Comparison of ENCODE assay signal across 9 cellular contexts in the genomic region with DNA sequence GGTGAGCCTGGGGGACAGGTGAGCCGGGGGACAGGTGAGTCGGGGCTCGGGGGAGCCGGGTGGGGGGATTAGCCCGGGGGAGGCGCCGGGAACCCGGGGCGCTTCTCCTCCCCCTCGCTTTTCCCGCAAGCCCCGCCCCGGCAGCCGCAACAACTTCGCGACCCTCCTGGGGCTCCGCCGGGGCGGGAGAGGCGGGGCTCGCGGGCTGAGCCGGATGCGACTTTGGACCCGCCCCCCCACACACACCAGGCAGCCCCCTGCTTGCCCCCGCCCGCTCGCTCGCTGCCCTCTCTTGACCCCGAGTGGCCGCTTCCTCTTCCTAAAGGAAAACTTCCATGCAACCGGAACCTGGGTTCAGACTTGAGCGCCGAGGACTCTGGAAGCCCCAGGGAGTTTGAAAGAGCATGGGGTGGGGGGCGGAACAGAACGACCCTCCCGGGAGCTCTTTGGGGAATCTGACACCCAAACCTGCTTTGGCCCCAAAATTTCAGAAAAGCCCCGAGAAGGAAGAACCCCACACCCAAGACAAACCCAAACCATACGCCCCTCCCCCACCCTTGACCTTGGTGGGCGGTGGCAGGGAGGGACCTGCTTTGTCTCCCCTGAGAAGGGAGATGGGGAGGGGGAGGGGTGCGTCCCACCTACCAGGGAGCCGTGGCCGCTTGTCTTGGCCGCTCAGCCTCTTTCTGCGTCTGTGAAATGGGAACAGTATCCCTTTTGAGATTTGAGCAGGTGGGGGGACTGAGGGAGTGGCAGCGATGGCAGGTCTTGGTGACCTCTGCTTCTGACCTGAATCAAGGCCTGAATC. TPM values are rescaled to one million over a fixed set of nuclear protein-coding genes. Genes with fewer than 3 reads are reported as not detected.
A peak's percentile ranks its signal among the peaks of the same experiment; 100 is the strongest.
DNase-seq lines count a peak whose midpoint lies in the region; TF ChIP-seq lines count a peak whose summit lies in the region.
"Had no signal": no experiment of that assay in that cellular context is flagged by ENCODE, and none has a peak within 500 bp of the region (broad histone marks: within the 10 kb centered on the region; RNA-seq: fewer than 3 reads in every experiment).

No MANE protein-coding gene starts in this region.

- peaks cover 6% of the 10 kb centered on the region for H3K27me3 Mint-ChIP-seq in activated naive CD8-positive, alpha-beta T cell
- H3K27me3 Mint-ChIP-seq in activated naive CD8-positive, alpha-beta T cell treated with anti-CD3 and anti-CD28 coated beads for 36 hours: peaks cover 10% of the 10 kb centered on the region

- peak overlapping the region; percentile 88 to 96 (median 92) for H3K27ac ChIP-seq in stomach

- peaks cover 4 to 63% (median 33%) of the 10 kb centered on the region in 3 donors for H3K27me3 ChIP-seq in stomach

- intact Hi-C loops in stomach (cut with DNase I; ENCODE audit: low total_unique reads): no loop called here

- no peak overlapping the region for H3K27ac Mint-ChIP-seq in activated naive CD8-positive, alpha-beta T cell
- H3K27ac Mint-ChIP-seq in activated naive CD8-positive, alpha-beta T cell treated with anti-CD3 and anti-CD28 coated beads for 36 hours: no peak overlapping the region
- H3K27ac Mint-ChIP-seq: activated naive CD8-positive, alpha-beta T cell treated with anti-CD3 and anti-CD28 coated beads, Interleukin-2, amount 10 ng/mL, durations not matched to agents 7 days and 5 days had no signal

- H3K36me3 ChIP-seq in stomach: no peaks in the 10 kb centered on the region

- H3K4me1 ChIP-seq in stomach: peaks cover 53 to 71% (median 68%) of the 10 kb centered on the region in 4 donors

- H3K9me3 ChIP-seq in iPS-18c (ENCODE audit: control insufficient read depth, insufficient read depth, low read length): no peaks in the 10 kb centered on the region
- no peaks in the 10 kb centered on the region for H3K9me3 ChIP-seq in stomach

- TF ChIP-seq EP300 in stomach (IDR thresholded peaks at IDR 0.05): no peak

- H3K4me1 Mint-ChIP-seq in activated naive CD8-positive, alpha-beta T cell (ENCODE audit: low read depth): peaks cover 4% of the 10 kb centered on the region
- peaks cover 2% of the 10 kb centered on the region for H3K4me1 Mint-ChIP-seq in activated naive CD8-positive, alpha-beta T cell treated with anti-CD3 and anti-CD28 coated beads for 36 hours
- H3K4me1 Mint-ChIP-seq: activated naive CD8-positive, alpha-beta T cell treated with anti-CD3 and anti-CD28 coated beads, Interleukin-2, amount 10 ng/mL, durations not matched to agents 7 days and 5 days had no signal

- 4 to 17% (median 7%) methylated on average over 24 to 46 of the region's 46 CpGs for WGBS in stomach, 5 donors

- H3K36me3 Mint-ChIP-seq in activated naive CD8-positive, alpha-beta T cell: no peaks in the 10 kb centered on the region
- H3K36me3 Mint-ChIP-seq in activated naive CD8-positive, alpha-beta T cell treated with anti-CD3 and anti-CD28 coated beads for 36 hours: no peaks in the 10 kb centered on the region
- H3K36me3 Mint-ChIP-seq: activated naive CD8-positive, alpha-beta T cell treated with anti-CD3 and anti-CD28 coated beads, Interleukin-2, amount 10 ng/mL, durations not matched to agents 7 days and 5 days had no signal

- H3K9me3 Mint-ChIP-seq in activated naive CD8-positive, alpha-beta T cell (ENCODE audit: low read depth): no peaks in the 10 kb centered on the region
- H3K9me3 Mint-ChIP-seq in activated naive CD8-positive, alpha-beta T cell treated with anti-CD3 and anti-CD28 coated beads for 36 hours: no peaks in the 10 kb centered on the region
- H3K9me3 Mint-ChIP-seq: activated naive CD8-positive, alpha-beta T cell treated with anti-CD3 and anti-CD28 coated beads, Interleukin-2, amount 10 ng/mL, durations not matched to agents 7 days and 5 days had no signal

- no peak for TF ChIP-seq CTCF in stomach (IDR thresholded peaks at IDR 0.05)

- TF ChIP-seq POLR2A in stomach (IDR thresholded peaks at IDR 0.05): no peak

- DNase-seq in activated naive CD8-positive, alpha-beta T cell treated with anti-CD3 and anti-CD28 coated beads for 36 hours: no peak
- peak; percentile 66 for DNase-seq in UCSD-AML1 (lab: John Stamatoyannopoulos, UW; ENCODE audit: unreplicated experiment)
- peak; percentile 62 for DNase-seq in stomach
- no peak for DNase-seq in D341Med (ENCODE audit: low spot score)
- no peak for DNase-seq in stimulated activated CD4-positive, alpha-beta T cell treated with anti-CD3 and anti-CD28 coated beads, Interleukin-4, amount 100 ng/mL, for 1 hour
- no peak for DNase-seq in stimulated activated CD4-positive, alpha-beta T cell treated with anti-CD3 and anti-CD28 coated beads, Interleukin-4, amount 100 ng/mL, for 24 hours

- H3K4me3 Mint-ChIP-seq in activated naive CD8-positive, alpha-beta T cell: peak overlapping the region; percentile 66
- no peak overlapping the region for H3K4me3 Mint-ChIP-seq in activated naive CD8-positive, alpha-beta T cell treated with anti-CD3 and anti-CD28 coated beads for 36 hours

- peak overlapping the region; percentile 62 for H3K4me3 ChIP-seq in iPS-18c (ENCODE audit: insufficient read depth, low read depth, low read length)
- peak overlapping the region; percentile 52 to 72 (median 59) for H3K4me3 ChIP-seq in stomach

RNA-seq across cellular contexts. Expression of a gene that starts 0.6 kb away (rescaled TPM):
- under 1 TPM in 1 of 2 experiments, not detected in 1; 0.12 TPM for total RNA-seq in activated naive CD8-positive, alpha-beta T cell treated with anti-CD3 and anti-CD28 coated beads for 36 hours
- 100 to 1,000 TPM in 2 of 5 donors, 10 to 100 TPM in 3; 16.9 to 149 (median 51.0) TPM for total RNA-seq in stomach
- polyA plus RNA-seq in stomach: 10 to 100 TPM; 14.6 to 28.4 (median 23.1) TPM
- total RNA-seq: activated naive CD8-positive, alpha-beta T cell treated with anti-CD3 and anti-CD28 coated beads, Interleukin-2, amount 10 ng/mL, durations not matched to agents 7 days and 5 days had no signal

Comparison
In these comparisons a context has a peak if more than half of its experiments do, and no peak if none do; other contexts are left out.
1. DNase-seq: peak in UCSD-AML1 (single experiment) and stomach (single experiment); none in activated naive CD8-positive, alpha-beta T cell treated with anti-CD3 and anti-CD28 coated beads for 36 hours (single experiment), D341Med (single experiment), stimulated activated CD4-positive, alpha-beta T cell treated with anti-CD3 and anti-CD28 coated beads, Interleukin-4, amount 100 ng/mL, for 1 hour (single experiment) and stimulated activated CD4-positive, alpha-beta T cell treated with anti-CD3 and anti-CD28 coated beads, Interleukin-4, amount 100 ng/mL, for 24 hours (single experiment).
2. RNA of a gene that starts 0.6 kb away (total RNA-seq): 16.9 to 149 TPM in stomach; 0.12 TPM in activated naive CD8-positive, alpha-beta T cell treated with anti-CD3 and anti-CD28 coated beads for 36 hours; every median in the first group is over 10 times any median in the second.